1 cellular context compared by ENCODE assay signal in the genomic region with DNA sequence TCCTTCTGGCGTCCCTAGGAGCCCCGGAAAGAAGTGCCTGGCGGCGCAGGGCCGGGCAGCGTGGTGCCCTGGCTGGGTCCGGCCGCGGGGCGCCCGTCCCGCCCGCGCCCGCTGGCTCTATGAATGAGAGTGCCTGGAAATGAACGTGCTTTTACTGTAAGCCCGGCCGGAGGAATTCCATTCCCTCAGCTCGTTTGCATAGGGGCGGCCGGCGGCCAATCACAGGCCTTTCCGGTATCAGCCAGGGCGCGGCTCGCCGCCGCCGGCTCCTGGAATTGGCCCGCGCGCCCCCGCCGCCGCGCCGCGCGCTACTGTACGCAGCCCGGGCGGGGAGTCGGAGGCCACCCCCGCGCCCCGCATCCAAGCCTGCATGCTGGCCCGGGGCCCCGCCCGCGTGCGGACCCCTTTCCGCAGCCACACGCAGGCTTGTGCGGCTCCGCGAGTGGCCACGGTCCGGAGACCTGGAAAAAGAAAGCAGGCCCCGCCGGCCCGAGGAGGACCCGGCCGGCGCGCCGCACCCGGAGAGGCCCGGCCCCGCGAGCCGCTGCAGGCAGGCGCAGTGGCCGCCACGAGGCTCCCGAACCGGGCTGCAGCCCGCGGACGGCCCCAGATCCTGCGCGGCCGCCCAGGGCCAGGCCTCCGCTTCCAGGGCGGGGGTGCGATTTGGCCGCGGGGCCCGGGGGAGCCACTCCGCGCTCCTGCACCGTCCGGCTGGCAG.
TF ChIP-seq lines count a peak whose summit lies in the region.

No MANE protein-coding gene starts in this region.

TF ChIP-seq in H1, 55 proteins besides CTCF, POLR2A, EP300 and RAD21 (continued from another document):
- TF ChIP-seq, protein P1, sequence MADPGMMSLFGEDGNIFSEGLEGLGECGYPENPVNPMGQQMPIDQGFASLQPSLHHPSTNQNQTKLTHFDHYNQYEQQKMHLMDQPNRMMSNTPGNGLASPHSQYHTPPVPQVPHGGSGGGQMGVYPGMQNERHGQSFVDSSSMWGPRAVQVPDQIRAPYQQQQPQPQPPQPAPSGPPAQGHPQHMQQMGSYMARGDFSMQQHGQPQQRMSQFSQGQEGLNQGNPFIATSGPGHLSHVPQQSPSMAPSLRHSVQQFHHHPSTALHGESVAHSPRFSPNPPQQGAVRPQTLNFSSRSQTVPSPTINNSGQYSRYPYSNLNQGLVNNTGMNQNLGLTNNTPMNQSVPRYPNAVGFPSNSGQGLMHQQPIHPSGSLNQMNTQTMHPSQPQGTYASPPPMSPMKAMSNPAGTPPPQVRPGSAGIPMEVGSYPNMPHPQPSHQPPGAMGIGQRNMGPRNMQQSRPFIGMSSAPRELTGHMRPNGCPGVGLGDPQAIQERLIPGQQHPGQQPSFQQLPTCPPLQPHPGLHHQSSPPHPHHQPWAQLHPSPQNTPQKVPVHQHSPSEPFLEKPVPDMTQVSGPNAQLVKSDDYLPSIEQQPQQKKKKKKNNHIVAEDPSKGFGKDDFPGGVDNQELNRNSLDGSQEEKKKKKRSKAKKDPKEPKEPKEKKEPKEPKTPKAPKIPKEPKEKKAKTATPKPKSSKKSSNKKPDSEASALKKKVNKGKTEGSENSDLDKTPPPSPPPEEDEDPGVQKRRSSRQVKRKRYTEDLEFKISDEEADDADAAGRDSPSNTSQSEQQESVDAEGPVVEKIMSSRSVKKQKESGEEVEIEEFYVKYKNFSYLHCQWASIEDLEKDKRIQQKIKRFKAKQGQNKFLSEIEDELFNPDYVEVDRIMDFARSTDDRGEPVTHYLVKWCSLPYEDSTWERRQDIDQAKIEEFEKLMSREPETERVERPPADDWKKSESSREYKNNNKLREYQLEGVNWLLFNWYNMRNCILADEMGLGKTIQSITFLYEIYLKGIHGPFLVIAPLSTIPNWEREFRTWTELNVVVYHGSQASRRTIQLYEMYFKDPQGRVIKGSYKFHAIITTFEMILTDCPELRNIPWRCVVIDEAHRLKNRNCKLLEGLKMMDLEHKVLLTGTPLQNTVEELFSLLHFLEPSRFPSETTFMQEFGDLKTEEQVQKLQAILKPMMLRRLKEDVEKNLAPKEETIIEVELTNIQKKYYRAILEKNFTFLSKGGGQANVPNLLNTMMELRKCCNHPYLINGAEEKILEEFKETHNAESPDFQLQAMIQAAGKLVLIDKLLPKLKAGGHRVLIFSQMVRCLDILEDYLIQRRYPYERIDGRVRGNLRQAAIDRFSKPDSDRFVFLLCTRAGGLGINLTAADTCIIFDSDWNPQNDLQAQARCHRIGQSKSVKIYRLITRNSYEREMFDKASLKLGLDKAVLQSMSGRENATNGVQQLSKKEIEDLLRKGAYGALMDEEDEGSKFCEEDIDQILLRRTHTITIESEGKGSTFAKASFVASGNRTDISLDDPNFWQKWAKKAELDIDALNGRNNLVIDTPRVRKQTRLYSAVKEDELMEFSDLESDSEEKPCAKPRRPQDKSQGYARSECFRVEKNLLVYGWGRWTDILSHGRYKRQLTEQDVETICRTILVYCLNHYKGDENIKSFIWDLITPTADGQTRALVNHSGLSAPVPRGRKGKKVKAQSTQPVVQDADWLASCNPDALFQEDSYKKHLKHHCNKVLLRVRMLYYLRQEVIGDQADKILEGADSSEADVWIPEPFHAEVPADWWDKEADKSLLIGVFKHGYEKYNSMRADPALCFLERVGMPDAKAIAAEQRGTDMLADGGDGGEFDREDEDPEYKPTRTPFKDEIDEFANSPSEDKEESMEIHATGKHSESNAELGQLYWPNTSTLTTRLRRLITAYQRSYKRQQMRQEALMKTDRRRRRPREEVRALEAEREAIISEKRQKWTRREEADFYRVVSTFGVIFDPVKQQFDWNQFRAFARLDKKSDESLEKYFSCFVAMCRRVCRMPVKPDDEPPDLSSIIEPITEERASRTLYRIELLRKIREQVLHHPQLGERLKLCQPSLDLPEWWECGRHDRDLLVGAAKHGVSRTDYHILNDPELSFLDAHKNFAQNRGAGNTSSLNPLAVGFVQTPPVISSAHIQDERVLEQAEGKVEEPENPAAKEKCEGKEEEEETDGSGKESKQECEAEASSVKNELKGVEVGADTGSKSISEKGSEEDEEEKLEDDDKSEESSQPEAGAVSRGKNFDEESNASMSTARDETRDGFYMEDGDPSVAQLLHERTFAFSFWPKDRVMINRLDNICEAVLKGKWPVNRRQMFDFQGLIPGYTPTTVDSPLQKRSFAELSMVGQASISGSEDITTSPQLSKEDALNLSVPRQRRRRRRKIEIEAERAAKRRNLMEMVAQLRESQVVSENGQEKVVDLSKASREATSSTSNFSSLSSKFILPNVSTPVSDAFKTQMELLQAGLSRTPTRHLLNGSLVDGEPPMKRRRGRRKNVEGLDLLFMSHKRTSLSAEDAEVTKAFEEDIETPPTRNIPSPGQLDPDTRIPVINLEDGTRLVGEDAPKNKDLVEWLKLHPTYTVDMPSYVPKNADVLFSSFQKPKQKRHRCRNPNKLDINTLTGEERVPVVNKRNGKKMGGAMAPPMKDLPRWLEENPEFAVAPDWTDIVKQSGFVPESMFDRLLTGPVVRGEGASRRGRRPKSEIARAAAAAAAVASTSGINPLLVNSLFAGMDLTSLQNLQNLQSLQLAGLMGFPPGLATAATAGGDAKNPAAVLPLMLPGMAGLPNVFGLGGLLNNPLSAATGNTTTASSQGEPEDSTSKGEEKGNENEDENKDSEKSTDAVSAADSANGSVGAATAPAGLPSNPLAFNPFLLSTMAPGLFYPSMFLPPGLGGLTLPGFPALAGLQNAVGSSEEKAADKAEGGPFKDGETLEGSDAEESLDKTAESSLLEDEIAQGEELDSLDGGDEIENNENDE (IDR thresholded peaks at IDR 0.05; ENCODE audit: insufficient replicate concordance, low read length): no peak
- TF ChIP-seq CBX5 (IDR thresholded peaks at IDR 0.05; ENCODE audit: low read depth, low read length) (no peak), TCF12 (IDR thresholded peaks at IDR 0.05; ENCODE audit: low read depth, low read length) (no peak), CHD2 (IDR thresholded peaks at IDR 0.05; ENCODE audit: low read length) (no peak), POLR2AphosphoS5 (IDR thresholded peaks at IDR 0.05; ENCODE audit: low read depth, low read length) (no peak), TEAD4 (IDR thresholded peaks at IDR 0.05; ENCODE audit: low read depth, low read length) (peak; percentile 60; the same call in 1 of the 2 replicates), HDAC6 (IDR thresholded peaks at IDR 0.05; ENCODE audit: low read depth, low read length) (no peak), RNF2 (IDR thresholded peaks at IDR 0.05; ENCODE audit: borderline replicate concordance, low read depth, low read length, missing control alignments, poor library complexity, severe bottlenecking) (no peak), BACH1 (IDR thresholded peaks at IDR 0.05; ENCODE audit: low read length) (no peak), SP1 (IDR thresholded peaks at IDR 0.05; ENCODE audit: low read depth, low read length) (no peak), RFX5 (IDR thresholded peaks at IDR 0.05; ENCODE audit: borderline replicate concordance, low read depth, low read length) (no peak), NRF1 (IDR thresholded peaks at IDR 0.05; ENCODE audit: low read depth, low read length) (no peak), KDM5A (IDR thresholded peaks at IDR 0.05; ENCODE audit: low read length) (no peak), JUND (IDR thresholded peaks at IDR 0.05; ENCODE audit: low read length) (no peak), CBX8 (IDR thresholded peaks at IDR 0.05; ENCODE audit: borderline replicate concordance, low read depth, low read length) (no peak), TAF7 (optimal IDR thresholded peaks at IDR 0.05; ENCODE audit: borderline replicate concordance, low read depth, low read length) (no peak), ZNF274 (IDR thresholded peaks at IDR 0.05; ENCODE audit: borderline replicate concordance, extremely low read depth, low read length) (no peak), CHD1 (IDR thresholded peaks at IDR 0.05; ENCODE audit: low read depth, low read length) (no peak), SP2 (IDR thresholded peaks at IDR 0.05; ENCODE audit: low read length) (no peak), ASH2L (IDR thresholded peaks at IDR 0.05; ENCODE audit: low read length) (no peak), CEBPB (IDR thresholded peaks at IDR 0.05; ENCODE audit: low read depth, low read length) (no peak), FOSL1 (IDR thresholded peaks at IDR 0.05; ENCODE audit: insufficient read depth, low read depth, low read length) (no peak), SIN3A (conservative IDR thresholded peaks at IDR 0.05 in 1 of 2, IDR thresholded peaks at IDR 0.05 in 1 of 2; ENCODE audit: low read depth in 1 of 2, low read length in 2 of 2) (0 out of 4 replicates have a peak, but pooled peaks of 1 of the 2 experiments have one; percentile 5), CREB1 (IDR thresholded peaks at IDR 0.05) (no peak), SAP30 (IDR thresholded peaks at IDR 0.05; ENCODE audit: insufficient read depth, insufficient replicate concordance, low read length) (no peak), POU5F1 (IDR thresholded peaks at IDR 0.05; ENCODE audit: low read depth, low read length) (no peak), BRCA1 (IDR thresholded peaks at IDR 0.05; ENCODE audit: low read depth, low read length) (no peak), TBP (IDR thresholded peaks at IDR 0.05; ENCODE audit: low read depth, low read length) (peak; percentile 79), MAFK (IDR thresholded peaks at IDR 0.05; ENCODE audit: low read depth, low read length) (no peak), SIRT6 (IDR thresholded peaks at IDR 0.05; ENCODE audit: low read length) (no peak), BCL11A (IDR thresholded peaks at IDR 0.05; ENCODE audit: low read depth in 2 of 2, low read length in 2 of 2) (no peak), EGR1 (IDR thresholded peaks at IDR 0.05; ENCODE audit: borderline replicate concordance, low read depth, low read length) (no peak; the same call in 1 of the 2 replicates), CTBP2 (IDR thresholded peaks at IDR 0.05; ENCODE audit: borderline replicate concordance, insufficient read depth, insufficient read length, low read length) (no peak)
- TF ChIP-seq, protein P2, sequence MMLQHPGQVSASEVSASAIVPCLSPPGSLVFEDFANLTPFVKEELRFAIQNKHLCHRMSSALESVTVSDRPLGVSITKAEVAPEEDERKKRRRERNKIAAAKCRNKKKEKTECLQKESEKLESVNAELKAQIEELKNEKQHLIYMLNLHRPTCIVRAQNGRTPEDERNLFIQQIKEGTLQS (IDR thresholded peaks at IDR 0.05; ENCODE audit: insufficient read depth, low read depth, low read length): no peak
- TF ChIP-seq, protein P3, sequence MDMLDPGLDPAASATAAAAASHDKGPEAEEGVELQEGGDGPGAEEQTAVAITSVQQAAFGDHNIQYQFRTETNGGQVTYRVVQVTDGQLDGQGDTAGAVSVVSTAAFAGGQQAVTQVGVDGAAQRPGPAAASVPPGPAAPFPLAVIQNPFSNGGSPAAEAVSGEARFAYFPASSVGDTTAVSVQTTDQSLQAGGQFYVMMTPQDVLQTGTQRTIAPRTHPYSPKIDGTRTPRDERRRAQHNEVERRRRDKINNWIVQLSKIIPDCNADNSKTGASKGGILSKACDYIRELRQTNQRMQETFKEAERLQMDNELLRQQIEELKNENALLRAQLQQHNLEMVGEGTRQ (IDR thresholded peaks at IDR 0.05; ENCODE audit: low read length): no peak
- TF ChIP-seq, protein P4, sequence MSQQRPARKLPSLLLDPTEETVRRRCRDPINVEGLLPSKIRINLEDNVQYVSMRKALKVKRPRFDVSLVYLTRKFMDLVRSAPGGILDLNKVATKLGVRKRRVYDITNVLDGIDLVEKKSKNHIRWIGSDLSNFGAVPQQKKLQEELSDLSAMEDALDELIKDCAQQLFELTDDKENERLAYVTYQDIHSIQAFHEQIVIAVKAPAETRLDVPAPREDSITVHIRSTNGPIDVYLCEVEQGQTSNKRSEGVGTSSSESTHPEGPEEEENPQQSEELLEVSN (IDR thresholded peaks at IDR 0.05): 0 out of 2 replicates have a peak, but pooled peaks have one; percentile 32
